16 cellular contexts compared by ENCODE assay signal in the genomic region with DNA sequence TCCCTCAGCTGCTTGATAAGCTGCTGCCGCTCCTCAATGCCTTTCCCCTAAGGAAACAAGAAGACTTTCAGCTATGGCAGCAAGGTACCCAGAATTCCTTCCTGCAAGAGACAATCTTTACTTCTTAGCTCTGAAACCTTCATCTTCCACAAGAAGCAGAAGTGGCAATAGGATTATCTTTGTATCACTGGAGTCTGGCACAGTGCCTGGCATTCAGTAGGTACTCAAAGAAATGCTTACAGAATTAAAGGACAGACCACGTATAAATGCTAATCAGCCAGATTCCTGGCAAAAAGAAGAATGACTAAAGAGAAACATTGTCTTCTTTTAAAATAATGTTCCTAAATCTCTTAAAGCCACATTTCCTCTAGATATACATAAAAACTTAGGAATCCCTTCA.
"Had no signal": no experiment of that assay in that cellular context is flagged by ENCODE, and none has a peak within 500 bp of the region (broad histone marks: within the 10 kb centered on the region; RNA-seq: fewer than 3 reads in every experiment).

No MANE protein-coding gene starts in this region.

- H3K9me3 ChIP-seq: body of pancreas, sigmoid colon had no signal

- H3K27ac ChIP-seq: body of pancreas, coronary artery, sigmoid colon, WERI-Rb-1 had no signal

- DNase-seq: activated CD8-positive, alpha-beta T cell treated with anti-CD3 and anti-CD28 coated beads for 36 hours; activated gamma-delta T cell; activated naive CD8-positive, alpha-beta T cell treated with anti-CD3 and anti-CD28 coated beads, Interleukin-2, amount 10 ng/mL, durations not matched to agents 7 days and 5 days; activated T-cell treated with anti-CD3 and anti-CD28 coated beads, Interleukin-2, amount 50 U/mL, for 1 hour; body of pancreas; erythroblast; hypothalamus; sigmoid colon; stimulated activated CD4-positive, alpha-beta T cell treated with anti-CD3 and anti-CD28 coated beads, Interleukin-4, amount 100 ng/mL, for 24 hours; T-helper 1 cell; T1000; WERI-Rb-1 had no signal

- H3K4me1 ChIP-seq: body of pancreas had no signal

- H3K27me3 Mint-ChIP-seq: activated CD8-positive, alpha-beta T cell treated with anti-CD3 and anti-CD28 coated beads for 36 hours; activated naive CD8-positive, alpha-beta T cell treated with anti-CD3 and anti-CD28 coated beads, Interleukin-2, amount 10 ng/mL, durations not matched to agents 7 days and 5 days; natural killer cell treated with Interleukin-12 subunit alpha and Interleukin-12 subunit beta and Interleukin-15 and Interleukin-18, amount 100 ng/mL, for 72 hours; stimulated activated memory B cell treated with anti-CD40 and anti-IgM and Interleukin-4, amounts not matched to agents 10 μg/mL and 1 μg/mL and 100 μg/mL, for 72 hours had no signal

- ATAC-seq: activated CD8-positive, alpha-beta T cell treated with anti-CD3 and anti-CD28 coated beads for 36 hours; body of pancreas; natural killer cell treated with Interleukin-12 subunit alpha and Interleukin-12 subunit beta and Interleukin-15 and Interleukin-18, amount 100 ng/mL, for 72 hours; stimulated activated memory B cell treated with anti-CD40 and anti-IgM and Interleukin-4, amounts not matched to agents 10 μg/mL and 1 μg/mL and 100 μg/mL, for 72 hours had no signal

- H3K4me1 Mint-ChIP-seq: stimulated activated memory B cell treated with anti-CD40 and anti-IgM and Interleukin-4, amounts not matched to agents 10 μg/mL and 1 μg/mL and 100 μg/mL, for 72 hours had no signal

- H3K27me3 ChIP-seq: body of pancreas, sigmoid colon had no signal

- H3K4me3 Mint-ChIP-seq: activated CD8-positive, alpha-beta T cell treated with anti-CD3 and anti-CD28 coated beads for 36 hours; activated naive CD8-positive, alpha-beta T cell treated with anti-CD3 and anti-CD28 coated beads, Interleukin-2, amount 10 ng/mL, durations not matched to agents 7 days and 5 days; natural killer cell treated with Interleukin-12 subunit alpha and Interleukin-12 subunit beta and Interleukin-15 and Interleukin-18, amount 100 ng/mL, for 72 hours; stimulated activated memory B cell treated with anti-CD40 and anti-IgM and Interleukin-4, amounts not matched to agents 10 μg/mL and 1 μg/mL and 100 μg/mL, for 72 hours had no signal

- H3K4me3 ChIP-seq: body of pancreas, coronary artery, lung, sigmoid colon had no signal

- H3K27ac Mint-ChIP-seq: activated CD8-positive, alpha-beta T cell treated with anti-CD3 and anti-CD28 coated beads for 36 hours; activated naive CD8-positive, alpha-beta T cell treated with anti-CD3 and anti-CD28 coated beads, Interleukin-2, amount 10 ng/mL, durations not matched to agents 7 days and 5 days; natural killer cell treated with Interleukin-12 subunit alpha and Interleukin-12 subunit beta and Interleukin-15 and Interleukin-18, amount 100 ng/mL, for 72 hours; stimulated activated memory B cell treated with anti-CD40 and anti-IgM and Interleukin-4, amounts not matched to agents 10 μg/mL and 1 μg/mL and 100 μg/mL, for 72 hours had no signal

- H3K9me3 Mint-ChIP-seq: activated CD8-positive, alpha-beta T cell treated with anti-CD3 and anti-CD28 coated beads for 36 hours; activated naive CD8-positive, alpha-beta T cell treated with anti-CD3 and anti-CD28 coated beads, Interleukin-2, amount 10 ng/mL, durations not matched to agents 7 days and 5 days; natural killer cell treated with Interleukin-12 subunit alpha and Interleukin-12 subunit beta and Interleukin-15 and Interleukin-18, amount 100 ng/mL, for 72 hours; stimulated activated memory B cell treated with anti-CD40 and anti-IgM and Interleukin-4, amounts not matched to agents 10 μg/mL and 1 μg/mL and 100 μg/mL, for 72 hours had no signal
